8 cellular contexts compared by ENCODE assay signal in the genomic region with DNA sequence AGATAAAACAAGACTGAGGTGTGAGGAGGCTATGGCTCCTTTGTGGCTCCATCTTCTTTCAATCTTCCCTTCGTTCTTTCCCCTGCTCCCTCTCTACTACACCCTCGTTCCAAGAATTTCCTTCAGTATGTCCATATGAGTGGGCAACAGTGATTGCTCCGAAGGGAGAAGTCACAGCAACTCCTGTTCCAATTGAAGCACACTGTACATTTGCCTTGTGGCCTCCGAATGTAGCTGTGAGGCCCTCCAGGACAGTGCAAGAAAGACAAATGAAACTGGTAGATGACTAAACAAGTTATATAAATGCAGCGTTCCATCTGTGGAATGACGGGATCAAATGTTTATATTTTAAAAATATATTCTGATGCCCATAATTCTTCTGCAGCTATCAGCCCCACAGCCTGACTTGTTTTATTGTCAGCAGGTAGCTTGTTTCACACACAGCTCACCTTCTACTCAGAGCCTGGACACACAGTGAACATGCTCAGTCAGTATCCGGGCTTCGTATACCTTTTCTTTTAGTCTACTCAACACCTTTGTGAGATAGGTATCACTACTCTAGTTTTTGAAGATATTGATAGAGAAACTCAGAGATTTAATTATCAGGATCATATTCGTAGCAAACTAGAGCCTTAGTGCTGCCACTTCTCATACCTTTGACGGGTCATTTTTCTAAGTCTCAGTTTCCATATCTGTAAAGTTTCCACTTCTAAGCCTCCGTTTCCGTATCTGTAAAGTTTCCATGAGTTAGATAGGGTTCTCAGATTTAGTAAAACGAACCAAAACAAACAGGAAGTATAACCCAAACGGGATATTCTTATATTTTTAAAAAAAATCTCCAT. TPM values are rescaled to one million over a fixed set of nuclear protein-coding genes. Genes with fewer than 3 reads are reported as not detected.
A peak's percentile ranks its signal among the peaks of the same experiment; 100 is the strongest.
DNase-seq lines count a peak whose midpoint lies in the region; ATAC-seq and TF ChIP-seq lines count a peak whose summit lies in the region.

No MANE protein-coding gene starts in this region.

- peaks cover 3% of the 10 kb centered on the region; the same call in 1 of the 2 replicates for H3K4me1 ChIP-seq in SJCRH30

- H3K27ac ChIP-seq in SJCRH30, result peak overlapping the region; percentile 98

- peak overlapping the region; percentile 71 for H3K4me3 Mint-ChIP-seq in activated naive CD4-positive, alpha-beta T cell treated with anti-CD3 and anti-CD28 coated beads for 36 hours

- H3K27me3 Mint-ChIP-seq in activated naive CD4-positive, alpha-beta T cell treated with anti-CD3 and anti-CD28 coated beads for 36 hours (ENCODE audit: low read depth), result no peaks in the 10 kb centered on the region

- ATAC-seq in stimulated activated naive CD8-positive, alpha-beta T cell treated with anti-CD3 and anti-CD28 coated beads, Interleukin-15, Interleukin-2, amounts not matched to agents 100 U/mL and 50 U/mL, for 24 hours, result no peak
- no peak for ATAC-seq in HG03135 (IDR thresholded peaks at IDR 0.05; ENCODE audit: unreplicated experiment)
- no peak for ATAC-seq in GM18498 (IDR thresholded peaks at IDR 0.05; ENCODE audit: unreplicated experiment)
- ATAC-seq in GM19023 (IDR thresholded peaks at IDR 0.05; ENCODE audit: unreplicated experiment), result no peak

- H3K27me3 ChIP-seq in SJCRH30, result no peaks in the 10 kb centered on the region

- DNase-seq in activated naive CD4-positive, alpha-beta T cell treated with anti-CD3 and anti-CD28 coated beads for 36 hours, result peak; percentile 19
- no peak for DNase-seq in activated naive CD4-positive, alpha-beta T cell (lab: John Stamatoyannopoulos, UW)
- DNase-seq in SJCRH30 (peak in 1 of 2 experiments; percentile 11), fibroblast of villous mesenchyme (ENCODE audit: low read depth) (no peak)
- peak; percentile 23 for DNase-seq in stimulated activated naive CD8-positive, alpha-beta T cell treated with anti-CD3 and anti-CD28 coated beads, Interleukin-15, Interleukin-2, amounts not matched to agents 100 U/mL and 50 U/mL, for 24 hours

- H3K4me3 ChIP-seq in SJCRH30 (peak overlapping the region; percentile 98), fibroblast of villous mesenchyme (ENCODE audit: low read depth, low read length) (peak overlapping the region; percentile 98)

- intact Hi-C loops in activated naive CD4-positive, alpha-beta T cell treated with anti-CD3 and anti-CD28 coated beads for 36 hours (cut with micrococcal nuclease), result loop anchor here (1.0 kb wide), 1 partner anchor 62 kb away; no protein-coding TSS in a partner anchor

- H3K4me1 Mint-ChIP-seq in activated naive CD4-positive, alpha-beta T cell treated with anti-CD3 and anti-CD28 coated beads for 36 hours (ENCODE audit: low read depth), result peaks cover 24% of the 10 kb centered on the region

- CTCF ChIA-PET in activated naive CD4-positive, alpha-beta T cell treated with anti-CD3 and anti-CD28 coated beads for 36 hours (lab: Charles Lee), result no interaction called here

- H3K9me3 Mint-ChIP-seq in activated naive CD4-positive, alpha-beta T cell treated with anti-CD3 and anti-CD28 coated beads for 36 hours, result peaks cover 6% of the 10 kb centered on the region

- no peaks in the 10 kb centered on the region for H3K9me3 ChIP-seq in SJCRH30 (replicated peaks)

- H3K27ac Mint-ChIP-seq in activated naive CD4-positive, alpha-beta T cell treated with anti-CD3 and anti-CD28 coated beads for 36 hours, result peak overlapping the region; percentile 92

- H3K36me3 ChIP-seq in SJCRH30, result no peaks in the 10 kb centered on the region

- H3K36me3 Mint-ChIP-seq in activated naive CD4-positive, alpha-beta T cell treated with anti-CD3 and anti-CD28 coated beads for 36 hours (ENCODE audit: low read depth), result peaks cover 10% of the 10 kb centered on the region

- no peak for TF ChIP-seq CTCF in fibroblast of villous mesenchyme (IDR thresholded peaks at IDR 0.05; ENCODE audit: insufficient read depth, low read depth, low read length)

RNA-seq across cellular contexts. Expression of gene FOXN2, which starts 1.2 kb away (rescaled TPM):
- 10 to 100 TPM; 38.9 to 39.5 TPM for total RNA-seq in activated naive CD4-positive, alpha-beta T cell treated with anti-CD3 and anti-CD28 coated beads for 36 hours
- total RNA-seq in SJCRH30 (2014; rRNA removed; shearing (Covaris generic)), result 61.9 and 71.0 TPM in 2 replicates
- total RNA-seq in fibroblast of villous mesenchyme, result 29.3 and 40.2 TPM in 2 replicates

Comparison
In these comparisons a context has a peak if more than half of its experiments do, and no peak if none do; other contexts are left out.
1. DNase-seq: peak in activated naive CD4-positive, alpha-beta T cell treated with anti-CD3 and anti-CD28 coated beads for 36 hours (single experiment) and stimulated activated naive CD8-positive, alpha-beta T cell treated with anti-CD3 and anti-CD28 coated beads, Interleukin-15, Interleukin-2, amounts not matched to agents 100 U/mL and 50 U/mL, for 24 hours (single experiment); none in activated naive CD4-positive, alpha-beta T cell (0 of 4) and fibroblast of villous mesenchyme (single experiment).